ENCODE assay signal across 8 cellular contexts in genomic region chr2:27212626-27213471, GRCh38. TPM values are rescaled to one million over a fixed set of nuclear protein-coding genes. Genes with fewer than 3 reads are reported as not detected.
DNase-seq lines count a peak whose midpoint lies in the region; ATAC-seq and TF ChIP-seq lines count a peak whose summit lies in the region.

No MANE protein-coding gene starts in this region.

- no peak for TF ChIP-seq POLR2A in IMR-90 (IDR thresholded peaks at IDR 0.05; ENCODE audit: low read depth, low read length)
- TF ChIP-seq POLR2A in tibial nerve (IDR thresholded peaks at IDR 0.05): no peak

- peak overlapping the region; percentile 92 for H3K4ac ChIP-seq in IMR-90 (ENCODE audit: low read depth, low read length)

- H3K79me1 ChIP-seq in IMR-90 (ENCODE audit: low read depth in 1 of 2, low read length in 2 of 2): peaks cover 25 to 42% of the 10 kb centered on the region in 2 experiments

- 2% methylated on average over 17 of the region's 34 CpGs; no CpG with 5 or more reads in 1 of the 2 experiments for WGBS in IMR-90 (ENCODE audit: extremely low coverage in 2 of 2, insufficient read length in 1 of 2), 2 experiments
- 7 to 8% methylated on average over 34 of the region's 34 CpGs for WGBS in tibial nerve, 2 donors

- H3K4me1 ChIP-seq in IMR-90 (ENCODE audit: control insufficient read depth, insufficient read depth, low read length): peaks cover 8% of the 10 kb centered on the region
- H3K4me1 ChIP-seq in colonic mucosa: peaks cover 4% of the 10 kb centered on the region
- peaks cover 0 to 40% (median 10%) of the 10 kb centered on the region in 4 donors for H3K4me1 ChIP-seq in tibial nerve

- H4K8ac ChIP-seq in IMR-90 (ENCODE audit: low read depth in 2 of 2, low read length in 2 of 2): peak overlapping the region; percentile 84 to 99

- H2AK9ac ChIP-seq in IMR-90 (replicated peaks; ENCODE audit: low read depth, low read length, poor library complexity): peak overlapping the region; percentile 0

- peak overlapping the region; percentile 96 for H3K23ac ChIP-seq in IMR-90 (ENCODE audit: low read depth, low read length)

- CTCF ChIA-PET in IMR-90 (lab: Yijun Ruan, JAX): no interaction called here

- H3K36me3 ChIP-seq in IMR-90 (ENCODE audit: control insufficient read depth, insufficient read depth, low read length): peaks cover 9% of the 10 kb centered on the region
- H3K36me3 ChIP-seq in colonic mucosa: no peaks in the 10 kb centered on the region
- peaks cover 0 to 39% (median 7%) of the 10 kb centered on the region in 3 donors for H3K36me3 ChIP-seq in tibial nerve

- no peak overlapping the region for H2BK20ac ChIP-seq in IMR-90 (ENCODE audit: low read depth, low read length)

- H3K9me3 ChIP-seq in IMR-90 (ENCODE audit: control insufficient read depth, insufficient read depth, low read length): no peaks in the 10 kb centered on the region
- H3K9me3 ChIP-seq in colonic mucosa: no peaks in the 10 kb centered on the region
- H3K9me3 ChIP-seq in tibial nerve: no peaks in the 10 kb centered on the region

- peak overlapping the region; percentile 99 for H3K27ac ChIP-seq in IMR-90 (ENCODE audit: insufficient read depth, low read length)
- peak overlapping the region; percentile 97 for H3K27ac ChIP-seq in colonic mucosa
- peak overlapping the region; percentile 89 to 98 (median 98) for H3K27ac ChIP-seq in tibial nerve

- H3K27me3 ChIP-seq in IMR-90 (ENCODE audit: control insufficient read depth, insufficient read depth, low read length): no peaks in the 10 kb centered on the region
- H3K27me3 ChIP-seq in colonic mucosa: no peaks in the 10 kb centered on the region
- H3K27me3 ChIP-seq in tibial nerve: no peaks in the 10 kb centered on the region

- peaks cover 40% of the 10 kb centered on the region for H3K4me1 Mint-ChIP-seq in T-helper 1 cell treated with Interleukin-12 subunit alpha and Interleukin-12 subunit beta and Interleukin-4 antibody, amounts not matched to agents 30 μg/mL and 1 μg/mL, for 36 hours (ENCODE audit: low read depth)
- peaks cover 34% of the 10 kb centered on the region for H3K4me1 Mint-ChIP-seq in memory B cell

- peak overlapping the region; percentile 81 for H3K4me2 ChIP-seq in IMR-90 (ENCODE audit: low read depth, low read length)

- peak overlapping the region; percentile 93 for H3K56ac ChIP-seq in IMR-90 (ENCODE audit: extremely low read depth, insufficient read depth, low read length)

- POLR2A ChIA-PET in IMR-90 (lab: Charles Lee; ENCODE audit: unreplicated experiment): no interaction called here

- peak overlapping the region; percentile 98 for H3K4me3 Mint-ChIP-seq in T-helper 1 cell treated with Interleukin-12 subunit alpha and Interleukin-12 subunit beta and Interleukin-4 antibody, amounts not matched to agents 30 μg/mL and 1 μg/mL, for 36 hours
- peak overlapping the region; percentile 99 for H3K4me3 Mint-ChIP-seq in memory B cell

- intact Hi-C loops in IMR-90 (cut with micrococcal nuclease) (loop anchor here (2.0 kb wide), 1 partner anchor 68 kb away; no protein-coding TSS in a partner anchor), colonic mucosa (cut with DNase I) (no loop called here)

- H4K5ac ChIP-seq in IMR-90 (ENCODE audit: low read depth, low read length): peak overlapping the region; percentile 98

- TF ChIP-seq RAD21 in IMR-90 (IDR thresholded peaks at IDR 0.05; ENCODE audit: low read length): no peak

- H3K14ac ChIP-seq in IMR-90 (replicated peaks; ENCODE audit: low read depth, low read length): peak overlapping the region; percentile 99

- no peak overlapping the region for H2BK15ac ChIP-seq in IMR-90 (ENCODE audit: low read depth, low read length)

- H2AK5ac ChIP-seq in IMR-90 (ENCODE audit: low read depth, low read length): peak overlapping the region; percentile 72

- TF ChIP-seq CTCF in IMR-90 (conservative IDR thresholded peaks at IDR 0.05; ENCODE audit: low read depth, low read length) (no peak), colonic mucosa (IDR thresholded peaks at IDR 0.05) (no peak), tibial nerve (IDR thresholded peaks at IDR 0.05) (no peak)

- H3K9ac ChIP-seq in IMR-90 (ENCODE audit: low read depth, low read length): peak overlapping the region; percentile 99
- H3K9ac ChIP-seq in colonic mucosa (ENCODE audit: low read depth in 2 of 2, low read length in 2 of 2): peak overlapping the region; percentile 68 to 98

- peaks cover 23% of the 10 kb centered on the region for H3K36me3 Mint-ChIP-seq in T-helper 1 cell treated with Interleukin-12 subunit alpha and Interleukin-12 subunit beta and Interleukin-4 antibody, amounts not matched to agents 30 μg/mL and 1 μg/mL, for 36 hours (ENCODE audit: low read depth)
- peaks cover 2% of the 10 kb centered on the region for H3K36me3 Mint-ChIP-seq in memory B cell

- no peak for TF ChIP-seq EP300 in tibial nerve (IDR thresholded peaks at IDR 0.05)

- H2BK5ac ChIP-seq in IMR-90 (ENCODE audit: low read depth, low read length, poor library complexity, severe bottlenecking): peak overlapping the region; percentile 92

- no peaks in the 10 kb centered on the region for H4K20me1 ChIP-seq in IMR-90 (ENCODE audit: insufficient read depth, low read length)

- no peaks in the 10 kb centered on the region for H3K27me3 Mint-ChIP-seq in T-helper 1 cell treated with Interleukin-12 subunit alpha and Interleukin-12 subunit beta and Interleukin-4 antibody, amounts not matched to agents 30 μg/mL and 1 μg/mL, for 36 hours (ENCODE audit: low read depth)
- H3K27me3 Mint-ChIP-seq in memory B cell: no peaks in the 10 kb centered on the region

- in situ Hi-C loops in IMR-90 (cut with MboI; ENCODE audit: low sequenced_read_pairs): no loop called here

- peak overlapping the region; percentile 96 for H3K4me3 ChIP-seq in IMR-90 (ENCODE audit: insufficient read depth, low read depth, low read length)
- H3K4me3 ChIP-seq in colonic mucosa: peak overlapping the region; percentile 79
- H3K4me3 ChIP-seq in tibial nerve: peak overlapping the region; percentile 69 to 95 (median 84)

- H3K9me1 ChIP-seq in IMR-90 (ENCODE audit: insufficient read depth, low read length): peaks cover 9% of the 10 kb centered on the region

- peak overlapping the region; percentile 91 for H3K18ac ChIP-seq in IMR-90 (ENCODE audit: low read depth, low read length)

- peak overlapping the region; percentile 96 for H2AFZ ChIP-seq in IMR-90 (replicated peaks; ENCODE audit: low read length, poor library complexity)

- dilution Hi-C loops in IMR-90 (cut with HindIII; ENCODE audit: low sequenced_read_pairs, unreplicated experiment): no loop called here

- H2BK120ac ChIP-seq in IMR-90 (ENCODE audit: low read depth, low read length): peak overlapping the region; percentile 26; the same call in 1 of the 2 replicates

- no peaks in the 10 kb centered on the region for H3K9me3 Mint-ChIP-seq in T-helper 1 cell treated with Interleukin-12 subunit alpha and Interleukin-12 subunit beta and Interleukin-4 antibody, amounts not matched to agents 30 μg/mL and 1 μg/mL, for 36 hours
- no peaks in the 10 kb centered on the region for H3K9me3 Mint-ChIP-seq in memory B cell

- ATAC-seq in GM18867 (IDR thresholded peaks at IDR 0.05; ENCODE audit: unreplicated experiment) (peak; percentile 9), IMR-90 (ENCODE audit: low read depth) (peak; percentile 3), memory B cell (ENCODE audit: low read depth) (peak; percentile 64)

- peak; percentile 41 to 43 for DNase-seq in AML-193 (lab: John Stamatoyannopoulos, UW)
- peak; percentile 76 for DNase-seq in IMR-90
- DNase-seq in colonic mucosa: peak; percentile 25
- DNase-seq in memory B cell (ENCODE audit: low spot score in 2 of 2): peak in 1 of 2 donors; percentile 70
- DNase-seq in tibial nerve (ENCODE audit: low spot score in 2 of 2): peak in 1 of 2 donors; percentile 26
- DNase-seq in iPS-NIHi7 (ENCODE audit: extremely low spot score): no peak

- BruUV-seq in IMR-90 (replicated peaks; lab: Mats Ljungman, UMichigan): TSS peak; percentile 56

- peak overlapping the region; percentile 100 for H3K27ac Mint-ChIP-seq in T-helper 1 cell treated with Interleukin-12 subunit alpha and Interleukin-12 subunit beta and Interleukin-4 antibody, amounts not matched to agents 30 μg/mL and 1 μg/mL, for 36 hours
- H3K27ac Mint-ChIP-seq in memory B cell: peak overlapping the region; percentile 100

- peak overlapping the region; percentile 88 for H4K91ac ChIP-seq in IMR-90 (ENCODE audit: insufficient read depth, low read depth, low read length)

TF ChIP-seq in IMR-90, 13 proteins besides CTCF, POLR2A, EP300 and RAD21:
- TF ChIP-seq CEBPB (IDR thresholded peaks at IDR 0.05; ENCODE audit: low read depth, low read length) (peak; percentile 90), RFX5 (IDR thresholded peaks at IDR 0.05; ENCODE audit: low read depth, low read length) (no peak), FOS (IDR thresholded peaks at IDR 0.05; ENCODE audit: low read depth, low read length) (no peak), SMC3 (IDR thresholded peaks at IDR 0.05; ENCODE audit: low read depth, low read length) (no peak), MAFK (IDR thresholded peaks at IDR 0.05; ENCODE audit: low read depth, low read length) (no peak)

RNA-seq across cellular contexts. Expression of gene SLC5A6, which starts 0.8 kb away (rescaled TPM):
- 34.2 and 38.6 TPM in 2 replicates for total RNA-seq in IMR-90 (2012; rRNA removed)
- 28.8 and 30.6 TPM in 2 replicates for polyA plus RNA-seq in IMR-90 (2012; rRNA removed)
- polyA plus RNA-seq in IMR-90 (2012; cell fraction: cytosol; rRNA removed): 17.7 and 19.8 TPM in 2 replicates
- 93.0 and 136 TPM in 2 replicates for polyA plus RNA-seq in IMR-90 (2012; cell fraction: nucleus; rRNA removed; ENCODE audit: low replicate concordance)
- total RNA-seq in colonic mucosa: 10 to 100 TPM; 19.4 to 57.5 TPM
- total RNA-seq in tibial nerve: 10 to 100 TPM; 19.0 to 50.0 (median 41.5) TPM

RNA-seq across cellular contexts. Expression of gene ATRAID, which starts 1.0 kb away (rescaled TPM):
- total RNA-seq in IMR-90 (2012; rRNA removed) (138 and 144 TPM in 2 replicates), colonic mucosa (10 to 100 TPM; 80.7 to 83.4 TPM), tibial nerve (100 to 1,000 TPM; 107 to 210 (median 124) TPM)
- 165 and 173 TPM in 2 replicates for polyA plus RNA-seq in IMR-90 (2012; rRNA removed)
- 185 and 186 TPM in 2 replicates for polyA plus RNA-seq in IMR-90 (2012; cell fraction: cytosol; rRNA removed)
- polyA plus RNA-seq in IMR-90 (2012; cell fraction: nucleus; rRNA removed; ENCODE audit: low replicate concordance): 48.3 and 110 TPM in 2 replicates

RNA-seq across cellular contexts. Expression of gene CAD, which starts 4.3 kb away (rescaled TPM):
- total RNA-seq in IMR-90 (2012; rRNA removed) (12.9 and 17.8 TPM in 2 replicates), colonic mucosa (10 to 100 TPM; 11.1 to 49.1 TPM), tibial nerve (10 to 100 TPM; 18.6 to 69.6 (median 32.9) TPM)
- polyA plus RNA-seq in IMR-90 (2012; rRNA removed): 38.7 and 45.8 TPM in 2 replicates
- polyA plus RNA-seq in IMR-90 (2012; cell fraction: cytosol; rRNA removed): 25.9 and 29.2 TPM in 2 replicates
- 67.5 and 184 TPM in 2 replicates for polyA plus RNA-seq in IMR-90 (2012; cell fraction: nucleus; rRNA removed; ENCODE audit: low replicate concordance)

RNA-seq across cellular contexts. Expression of gene SLC30A3, which starts 50.0 kb away (rescaled TPM):
- total RNA-seq in IMR-90 (2012; rRNA removed) (under 0.01 TPM in 1 of 2 replicates, not detected in the other), colonic mucosa (not detected), tibial nerve (under 1 TPM in 1 of 4 donors, not detected in 3; 0.44 TPM)
- polyA plus RNA-seq in IMR-90 (2012; rRNA removed): 0.15 and 0.17 TPM in 2 replicates
- polyA plus RNA-seq in IMR-90 (2012; cell fraction: cytosol; rRNA removed): 0.14 TPM in 1 of 2 replicates, not detected in the other
- polyA plus RNA-seq in IMR-90 (2012; cell fraction: nucleus; rRNA removed; ENCODE audit: low replicate concordance): 0.34 and 0.49 TPM in 2 replicates

Comparison
In these comparisons a context has a peak if more than half of its experiments do, and no peak if none do; other contexts are left out.
1. ATAC-seq: peak in every context shown above with its lines; median percentile 64 in memory B cell; 9 in GM18867; 3 in IMR-90.